Comparison of ENCODE assay signal across 12 cellular contexts in the genomic region with DNA sequence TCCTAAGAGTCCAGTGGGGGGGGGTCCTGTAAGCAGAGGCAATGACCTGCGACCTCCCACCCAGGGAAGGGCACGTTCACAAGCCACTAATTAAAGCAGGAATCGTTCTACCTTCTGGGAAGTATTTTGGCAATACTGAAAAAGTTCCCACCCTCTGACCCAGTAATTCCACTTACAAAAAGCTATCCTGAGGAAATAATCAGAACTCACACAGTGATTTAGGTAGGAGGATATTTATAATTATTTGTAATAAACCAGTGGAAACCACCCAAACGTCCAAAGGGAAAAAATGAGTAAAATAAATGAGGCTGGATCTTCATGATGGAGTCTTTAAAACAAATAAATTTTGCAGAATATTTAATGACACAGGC. TPM values are rescaled to one million over a fixed set of nuclear protein-coding genes. Genes with fewer than 3 reads are reported as not detected.
DNase-seq lines count a peak whose midpoint lies in the region; ATAC-seq and TF ChIP-seq lines count a peak whose summit lies in the region.
"Had no signal": no experiment of that assay in that cellular context is flagged by ENCODE, and none has a peak within 500 bp of the region (broad histone marks: within the 10 kb centered on the region; RNA-seq: fewer than 3 reads in every experiment).

No MANE protein-coding gene starts in this region.

- H3K27me3 Mint-ChIP-seq in glutamatergic neuron (ENCODE audit: unreplicated experiment) (peaks cover 12% of the 10 kb centered on the region), progenitor cell of endocrine pancreas (no peaks in the 10 kb centered on the region), Caco-2 (ENCODE audit: insufficient read depth, unreplicated experiment) (no peaks in the 10 kb centered on the region)
- no peaks in the 10 kb centered on the region for H3K27me3 Mint-ChIP-seq in activated CD8-positive, alpha-beta memory T cell treated with anti-CD3 and anti-CD28 coated beads, Interleukin-2, amount 10 ng/mL, durations not matched to agents 7 days and 5 days

- H3K36me3 ChIP-seq in A673 (ENCODE audit: insufficient read depth, low read length, poor library complexity, severe bottlenecking) (peaks cover 80% of the 10 kb centered on the region), SJSA1 (peaks cover 79% of the 10 kb centered on the region), Caco-2 (ENCODE audit: control insufficient read depth, insufficient read depth, low read length) (peaks cover 6% of the 10 kb centered on the region)

- BruUV-seq in A673 (replicated peaks; lab: Mats Ljungman, UMichigan) (no TSS peak), Caco-2 (replicated peaks; lab: Mats Ljungman, UMichigan) (no TSS peak)

- TF ChIP-seq CTCF in A673 (conservative IDR thresholded peaks at IDR 0.05; ENCODE audit: low read depth, low read length) (no peak), glutamatergic neuron (IDR thresholded peaks at IDR 0.05; ENCODE audit: partially characterized antibody, unreplicated experiment) (no peak), progenitor cell of endocrine pancreas (IDR thresholded peaks at IDR 0.05; ENCODE audit: unreplicated experiment) (no peak), Caco-2 (IDR thresholded peaks at IDR 0.05; ENCODE audit: insufficient read depth in 1 of 2, low read depth in 1 of 2, low read length in 1 of 2, severe bottlenecking in 1 of 2, unreplicated experiment in 1 of 2) (no peak)

- peaks cover 69% of the 10 kb centered on the region for H3K4me1 Mint-ChIP-seq in glutamatergic neuron (ENCODE audit: low read depth, unreplicated experiment)
- H3K4me1 Mint-ChIP-seq in progenitor cell of endocrine pancreas (ENCODE audit: low read depth) = peaks cover 5% of the 10 kb centered on the region
- H3K4me1 Mint-ChIP-seq in activated CD8-positive, alpha-beta memory T cell treated with anti-CD3 and anti-CD28 coated beads, Interleukin-2, amount 10 ng/mL, durations not matched to agents 7 days and 5 days = peaks cover 16% of the 10 kb centered on the region
- no peaks in the 10 kb centered on the region for H3K4me1 Mint-ChIP-seq in Caco-2 (ENCODE audit: low read depth, unreplicated experiment)

- H3K9me3 Mint-ChIP-seq in glutamatergic neuron (ENCODE audit: unreplicated experiment) = peaks cover 17% of the 10 kb centered on the region
- H3K9me3 Mint-ChIP-seq in progenitor cell of endocrine pancreas (ENCODE audit: low read depth) = no peaks in the 10 kb centered on the region
- H3K9me3 Mint-ChIP-seq in activated CD8-positive, alpha-beta memory T cell treated with anti-CD3 and anti-CD28 coated beads, Interleukin-2, amount 10 ng/mL, durations not matched to agents 7 days and 5 days (ENCODE audit: low read depth) = no peaks in the 10 kb centered on the region
- H3K9me3 Mint-ChIP-seq in Caco-2 (ENCODE audit: unreplicated experiment) = no peaks in the 10 kb centered on the region

- peak overlapping the region; percentile 88 for H3K4me3 Mint-ChIP-seq in glutamatergic neuron (ENCODE audit: unreplicated experiment)
- H3K4me3 Mint-ChIP-seq in progenitor cell of endocrine pancreas (ENCODE audit: low read depth) = no peak overlapping the region
- H3K4me3 Mint-ChIP-seq in activated CD8-positive, alpha-beta memory T cell treated with anti-CD3 and anti-CD28 coated beads, Interleukin-2, amount 10 ng/mL, durations not matched to agents 7 days and 5 days = no peak overlapping the region
- no peak overlapping the region for H3K4me3 Mint-ChIP-seq in Caco-2 (ENCODE audit: unreplicated experiment)

- DNase-seq in A673 (ENCODE audit: low spot score) (no peak), SJSA1 (ENCODE audit: low read depth in 1 of 2, low spot score in 2 of 2) (no peak), glutamatergic neuron (no peak), progenitor cell of endocrine pancreas (ENCODE audit: low spot score, unreplicated experiment) (no peak), SHP77 treated with DMSO at 0.1 percent for 48 hours (lab: John Stamatoyannopoulos, UW) (no peak), Caco-2 (no peak)
- DNase-seq in activated CD8-positive, alpha-beta memory T cell treated with anti-CD3 and anti-CD28 coated beads, Interleukin-2, amount 10 ng/mL, durations not matched to agents 7 days and 5 days = no peak
- DNase-seq: activated CD8-positive, alpha-beta memory T cell treated with anti-CD3 and anti-CD28 coated beads, Interleukin-2, amount 50 U/mL, for 48 hours; BE2C; stimulated activated CD4-positive, alpha-beta T cell treated with anti-CD3 and anti-CD28 coated beads, Interleukin-2, amount 100 ng/mL, for 24 hours; T-helper 1 cell had no signal

- CTCF ChIA-PET in A673 (lab: Charles Lee) = interaction anchor here (0.6 to 1.6 kb wide), 3 partner anchors 138 to 357 kb away, joined by 3 to 17 read pairs (median 4); no protein-coding TSS in a partner anchor
- CTCF ChIA-PET in activated CD8-positive, alpha-beta memory T cell treated with anti-CD3 and anti-CD28 coated beads, Interleukin-2, amount 10 ng/mL, durations not matched to agents 7 days and 5 days (lab: Charles Lee) = interaction anchor here (0.8 to 12.7 kb wide), 17 partner anchors 8 to 290 kb away, joined by 3 to 203 read pairs (median 4); partner anchors contain the start of genes ALKBH2, ISCU and SSH1
- CTCF ChIA-PET in Caco-2 (lab: Charles Lee) = interaction anchor here (0.7 to 3.8 kb wide), 2 partner anchors 49 to 138 kb away, joined by 5 to 23 read pairs; no protein-coding TSS in a partner anchor

- H3K27ac Mint-ChIP-seq in glutamatergic neuron (ENCODE audit: unreplicated experiment) (peak overlapping the region; percentile 96), progenitor cell of endocrine pancreas (peak overlapping the region; percentile 69), Caco-2 (ENCODE audit: unreplicated experiment) (no peak overlapping the region)
- no peak overlapping the region for H3K27ac Mint-ChIP-seq in activated CD8-positive, alpha-beta memory T cell treated with anti-CD3 and anti-CD28 coated beads, Interleukin-2, amount 10 ng/mL, durations not matched to agents 7 days and 5 days

- H3K27me3 ChIP-seq in A673 (replicated peaks; ENCODE audit: insufficient read depth, low read depth, low read length, poor library complexity) (no peaks in the 10 kb centered on the region), SJSA1 (replicated peaks) (no peaks in the 10 kb centered on the region), Caco-2 (replicated peaks; ENCODE audit: control insufficient read depth, insufficient read depth, low read length) (no peaks in the 10 kb centered on the region)
- H3K27me3 ChIP-seq: BE2C had no signal

- intact Hi-C loops in A673 (cut with micrococcal nuclease; ENCODE audit: unreplicated experiment) (loop anchor here (1.0 to 5.0 kb wide), 4 partner anchors 138 to 291 kb away; partner anchors contain the start of genes ALKBH2, ISCU and SART3), Caco-2 (cut with micrococcal nuclease; ENCODE audit: unreplicated experiment) (loop anchor here (1.0 to 5.0 kb wide), 6 partner anchors 34 to 150 kb away; partner anchors contain the start of gene CORO1C)

- H3K27ac ChIP-seq in A673 (ENCODE audit: low read depth, low read length, poor library complexity, severe bottlenecking) (peak overlapping the region; percentile 37), SJSA1 (peak overlapping the region; percentile 90)

- H3K4me1 ChIP-seq in A673 (ENCODE audit: insufficient read depth, low read length, poor library complexity, severe bottlenecking) (peaks cover 25% of the 10 kb centered on the region), SJSA1 (replicated peaks) (peaks cover 60% of the 10 kb centered on the region), Caco-2 (peaks cover 11% of the 10 kb centered on the region; the same call in 1 of the 2 replicates)
- H3K4me1 ChIP-seq: BE2C had no signal

- H3K4me3 ChIP-seq in A673 (ENCODE audit: low read depth, low read length, poor library complexity, severe bottlenecking) = no peak overlapping the region
- H3K4me3 ChIP-seq in SJSA1 = peak overlapping the region; percentile 10
- H3K4me3 ChIP-seq in Caco-2 (ENCODE audit: low read depth, low read length) = no peak overlapping the region

- H3K36me3 Mint-ChIP-seq in glutamatergic neuron (ENCODE audit: unreplicated experiment) = no peaks in the 10 kb centered on the region
- H3K36me3 Mint-ChIP-seq in progenitor cell of endocrine pancreas (ENCODE audit: insufficient read depth) = peaks cover 15% of the 10 kb centered on the region
- H3K36me3 Mint-ChIP-seq in activated CD8-positive, alpha-beta memory T cell treated with anti-CD3 and anti-CD28 coated beads, Interleukin-2, amount 10 ng/mL, durations not matched to agents 7 days and 5 days = peaks cover 55% of the 10 kb centered on the region
- H3K36me3 Mint-ChIP-seq in Caco-2 (ENCODE audit: insufficient read depth, unreplicated experiment) = peaks cover 51% of the 10 kb centered on the region

- POLR2A ChIA-PET in A673 (lab: Charles Lee; ENCODE audit: low non-redundant PET) (no interaction called here), Caco-2 (lab: Charles Lee) (no interaction called here)

- no peak for ATAC-seq in HG02759 (IDR thresholded peaks at IDR 0.05; ENCODE audit: unreplicated experiment)
- no peak for ATAC-seq in activated CD8-positive, alpha-beta memory T cell treated with anti-CD3 and anti-CD28 coated beads, Interleukin-2, amount 10 ng/mL, durations not matched to agents 7 days and 5 days

- H3K9me3 ChIP-seq in A673 (ENCODE audit: low read depth, low read length, poor library complexity, severe bottlenecking) (no peaks in the 10 kb centered on the region), SJSA1 (replicated peaks) (no peaks in the 10 kb centered on the region), Caco-2 (no peaks in the 10 kb centered on the region)
- H3K9me3 ChIP-seq: BE2C had no signal

RNA-seq across cellular contexts. Expression of gene SSH1, which starts 54.7 kb away (rescaled TPM):
- total RNA-seq in A673 (2021) = 36.1 and 39.0 TPM in 2 replicates
- total RNA-seq in SJSA1 (2014; rRNA removed; shearing (Covaris generic)) = 7.1 and 16.3 TPM in 2 replicates
- 28.2 TPM for total RNA-seq in glutamatergic neuron (ENCODE audit: unreplicated experiment)
- 37.2 and 38.8 TPM in 2 replicates for total RNA-seq in progenitor cell of endocrine pancreas
- 10 to 100 TPM; 66.9 to 73.9 TPM for total RNA-seq in activated CD8-positive, alpha-beta memory T cell treated with anti-CD3 and anti-CD28 coated beads, Interleukin-2, amount 10 ng/mL, durations not matched to agents 7 days and 5 days
- 26.0 and 27.7 TPM in 2 replicates for total RNA-seq in Caco-2 (2022)

Comparison
In these comparisons a context has a peak if more than half of its experiments do, and no peak if none do; other contexts are left out.
1. H3K27ac Mint-ChIP-seq: peak in glutamatergic neuron (single experiment) and progenitor cell of endocrine pancreas (single experiment); none in activated CD8-positive, alpha-beta memory T cell treated with anti-CD3 and anti-CD28 coated beads, Interleukin-2, amount 10 ng/mL, durations not matched to agents 7 days and 5 days (single experiment) and Caco-2 (single experiment).